ENCODE assay signal across 1 cellular context in the genomic region with DNA sequence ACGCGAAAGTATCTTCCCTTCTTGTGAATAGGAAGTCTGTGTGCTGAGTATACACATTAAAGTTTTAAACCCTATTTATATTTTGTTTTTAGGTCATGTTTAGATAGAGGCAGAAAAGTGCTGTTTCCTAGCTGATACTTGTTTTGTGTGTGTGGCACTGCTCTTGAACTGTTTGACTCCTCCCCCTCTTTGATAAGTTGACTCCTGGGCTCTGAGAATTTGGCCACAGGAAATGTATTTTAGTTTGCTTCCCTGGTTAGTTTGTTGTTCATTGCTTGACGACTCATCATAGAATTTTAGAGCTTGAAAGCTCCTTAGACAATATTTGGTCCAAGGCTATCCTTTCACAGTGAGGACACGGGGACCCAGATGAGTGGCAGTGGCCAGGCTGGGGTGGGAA.
TF ChIP-seq lines count a peak whose summit lies in the region.

No MANE protein-coding gene starts in this region.

TF ChIP-seq in HCT116, 20 proteins besides CTCF, POLR2A, EP300 and RAD21 (continued from another document):
- TF ChIP-seq, protein P1, sequence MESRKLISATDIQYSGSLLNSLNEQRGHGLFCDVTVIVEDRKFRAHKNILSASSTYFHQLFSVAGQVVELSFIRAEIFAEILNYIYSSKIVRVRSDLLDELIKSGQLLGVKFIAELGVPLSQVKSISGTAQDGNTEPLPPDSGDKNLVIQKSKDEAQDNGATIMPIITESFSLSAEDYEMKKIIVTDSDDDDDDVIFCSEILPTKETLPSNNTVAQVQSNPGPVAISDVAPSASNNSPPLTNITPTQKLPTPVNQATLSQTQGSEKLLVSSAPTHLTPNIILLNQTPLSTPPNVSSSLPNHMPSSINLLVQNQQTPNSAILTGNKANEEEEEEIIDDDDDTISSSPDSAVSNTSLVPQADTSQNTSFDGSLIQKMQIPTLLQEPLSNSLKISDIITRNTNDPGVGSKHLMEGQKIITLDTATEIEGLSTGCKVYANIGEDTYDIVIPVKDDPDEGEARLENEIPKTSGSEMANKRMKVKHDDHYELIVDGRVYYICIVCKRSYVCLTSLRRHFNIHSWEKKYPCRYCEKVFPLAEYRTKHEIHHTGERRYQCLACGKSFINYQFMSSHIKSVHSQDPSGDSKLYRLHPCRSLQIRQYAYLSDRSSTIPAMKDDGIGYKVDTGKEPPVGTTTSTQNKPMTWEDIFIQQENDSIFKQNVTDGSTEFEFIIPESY (IDR thresholded peaks at IDR 0.05; ENCODE audit: extremely low read depth, insufficient replicate concordance, low read length): no peak
- TF ChIP-seq SRF (IDR thresholded peaks at IDR 0.05; ENCODE audit: low read depth) (no peak), ZFX (IDR thresholded peaks at IDR 0.05) (no peak), JUND (IDR thresholded peaks at IDR 0.05) (no peak), ZNF274 (IDR thresholded peaks at IDR 0.05; ENCODE audit: low read depth, low read length) (no peak), SIN3A (IDR thresholded peaks at IDR 0.05; ENCODE audit: low read depth) (no peak), ELF1 (IDR thresholded peaks at IDR 0.05; ENCODE audit: borderline replicate concordance, low read depth) (no peak), TCF7L2 (IDR thresholded peaks at IDR 0.05; ENCODE audit: borderline replicate concordance, extremely low read depth, insufficient read depth, insufficient read length) (no peak), YY1 (IDR thresholded peaks at IDR 0.05; ENCODE audit: extremely low read depth, insufficient replicate concordance, low read depth, low read length) (no peak)
- TF ChIP-seq, protein P2, sequence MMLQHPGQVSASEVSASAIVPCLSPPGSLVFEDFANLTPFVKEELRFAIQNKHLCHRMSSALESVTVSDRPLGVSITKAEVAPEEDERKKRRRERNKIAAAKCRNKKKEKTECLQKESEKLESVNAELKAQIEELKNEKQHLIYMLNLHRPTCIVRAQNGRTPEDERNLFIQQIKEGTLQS (IDR thresholded peaks at IDR 0.05): no peak
